ENCODE assay signal across 8 cellular contexts in the genomic region with DNA sequence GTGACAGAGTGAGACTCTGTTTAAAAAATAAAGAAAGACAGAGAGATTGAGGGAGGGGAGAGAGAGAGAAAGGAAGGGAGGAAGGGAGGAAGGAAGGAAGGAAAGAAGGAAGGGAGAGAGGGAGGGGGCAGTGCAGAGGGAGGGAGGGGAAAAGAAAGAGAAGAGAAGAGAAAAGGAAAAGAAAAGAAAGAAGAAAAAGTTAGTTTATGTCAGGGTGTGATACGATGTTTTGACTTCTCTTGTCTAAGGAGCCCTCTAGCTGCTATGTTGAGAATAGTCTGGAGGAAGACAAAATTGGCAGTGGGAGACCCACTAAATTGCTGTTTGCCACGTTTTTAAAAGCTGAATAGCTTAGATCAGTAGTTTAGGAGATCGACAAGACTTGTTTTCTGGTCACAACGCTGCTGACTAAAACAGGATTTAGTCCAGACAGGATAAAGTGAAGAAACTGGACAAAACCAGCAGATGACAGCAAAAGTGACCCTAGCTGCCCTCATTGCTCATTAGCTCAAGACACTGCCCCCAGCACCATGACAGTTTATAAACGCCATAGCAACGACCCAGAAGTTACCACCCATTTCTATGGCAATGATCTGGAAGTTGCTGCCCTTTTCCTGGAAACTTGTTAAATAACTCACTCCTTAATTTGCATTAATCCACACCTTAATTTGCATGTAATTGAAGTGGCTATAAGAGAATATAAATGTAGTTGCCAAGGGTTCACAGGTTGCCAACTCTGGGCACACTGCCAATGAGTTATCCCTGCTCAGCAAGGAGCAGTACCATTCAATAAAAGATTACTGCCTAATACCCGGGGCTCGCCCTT. TPM values are rescaled to one million over a fixed set of nuclear protein-coding genes. Genes with fewer than 3 reads are reported as not detected.
DNase-seq lines count a peak whose midpoint lies in the region; ATAC-seq, FAIRE-seq and TF ChIP-seq lines count a peak whose summit lies in the region.

No MANE protein-coding gene starts in this region.

- peak overlapping the region; percentile 96 for H2AFZ ChIP-seq in Loucy (ENCODE audit: low read length)
- H2AFZ ChIP-seq in astrocyte (ENCODE audit: low read depth, low read length): no peak overlapping the region

- 29 to 37% methylated on average over 8 of the region's 8 CpGs for WGBS in thyroid gland, 2 donors

- in situ Hi-C loops in Caki2 (cut with HindIII; ENCODE audit: low pct_unique_long_range_greater_than_20kb, low sequenced_read_pairs): loop anchor here (25.0 kb wide), 1 partner anchor 112 kb away; a partner anchor contains a TSS

- H3K4me3 ChIP-seq in Loucy (ENCODE audit: low read length, poor library complexity, severe bottlenecking): peak overlapping the region; percentile 9
- H3K4me3 ChIP-seq in astrocyte (ENCODE audit: insufficient read depth, low read depth, low read length): no peak overlapping the region
- H3K4me3 ChIP-seq in thyroid gland (replicated peaks in 1 of 3): no peak overlapping the region

- no peaks in the 10 kb centered on the region for H3F3A ChIP-seq in Loucy (ENCODE audit: low read depth)

- ATAC-seq in GM21367 (IDR thresholded peaks at IDR 0.05; ENCODE audit: unreplicated experiment): no peak

- H3K9ac ChIP-seq in Loucy (ENCODE audit: low read depth, low read length, poor library complexity, severe bottlenecking) (peak overlapping the region; percentile 2), astrocyte (ENCODE audit: low read length) (no peak overlapping the region)

- no peaks in the 10 kb centered on the region for H3K9me2 ChIP-seq in Loucy (replicated peaks; ENCODE audit: low read depth, low read length)

- H3K36me3 ChIP-seq in Loucy (ENCODE audit: insufficient read depth, low read length) (no peaks in the 10 kb centered on the region), astrocyte (ENCODE audit: insufficient read depth, low read length) (no peaks in the 10 kb centered on the region), thyroid gland (no peaks in the 10 kb centered on the region)

- no peak for FAIRE-seq in astrocyte (lab: Jason Lieb, UNC)

- H3K27me3 ChIP-seq in Loucy (ENCODE audit: insufficient read depth, low read length, poor library complexity, severe bottlenecking) (no peaks in the 10 kb centered on the region), astrocyte (ENCODE audit: insufficient read depth, low read length) (no peaks in the 10 kb centered on the region), thyroid gland (no peaks in the 10 kb centered on the region)

- H3K27ac ChIP-seq in astrocyte (ENCODE audit: low read depth, low read length): no peak overlapping the region
- no peak overlapping the region for H3K27ac ChIP-seq in thyroid gland

- no peaks in the 10 kb centered on the region for H3K36me3 Mint-ChIP-seq in astrocyte (ENCODE audit: low read depth, unreplicated experiment)

- intact Hi-C loops in thyroid gland (cut with DNase I): no loop called here

- H4K20me1 ChIP-seq in Loucy (ENCODE audit: insufficient read depth, low read length, poor library complexity, severe bottlenecking) (no peaks in the 10 kb centered on the region), astrocyte (ENCODE audit: insufficient read depth, low read length) (no peaks in the 10 kb centered on the region)

- DNase-seq in Caki2 (ENCODE audit: low read depth) (peak; percentile 66), astrocyte (ENCODE audit: low read depth) (no peak), midbrain (lab: John Stamatoyannopoulos, UW) (peak; percentile 22), thyroid gland (no peak), AG20443 (ENCODE audit: low spot score) (no peak), activated gamma-delta T cell treated with Interleukin-2 at 50 U/mL for 16 hours (no peak)

- H3K4me1 ChIP-seq in Loucy (ENCODE audit: insufficient read depth, low read length, poor library complexity, severe bottlenecking) (no peaks in the 10 kb centered on the region), astrocyte (ENCODE audit: insufficient read depth, low read length) (peaks cover 4% of the 10 kb centered on the region), thyroid gland (no peaks in the 10 kb centered on the region)

- H3K4me2 ChIP-seq in Loucy (ENCODE audit: low read depth, low read length, poor library complexity, severe bottlenecking) (peak overlapping the region; percentile 53), astrocyte (ENCODE audit: low read length) (peak overlapping the region; percentile 6)

- H3K27ac Mint-ChIP-seq in astrocyte (ENCODE audit: unreplicated experiment): no peak overlapping the region

- H3K9me3 ChIP-seq in Loucy (ENCODE audit: insufficient read depth, low read depth, low read length) (no peaks in the 10 kb centered on the region), astrocyte (ENCODE audit: insufficient read depth, low read depth, low read length) (no peaks in the 10 kb centered on the region), thyroid gland (no peaks in the 10 kb centered on the region)

- no peak overlapping the region for H3K4me3 Mint-ChIP-seq in astrocyte (ENCODE audit: unreplicated experiment)

- no peak for TF ChIP-seq POLR2A in thyroid gland (IDR thresholded peaks at IDR 0.05)

- H3K9me3 Mint-ChIP-seq in astrocyte (ENCODE audit: unreplicated experiment): no peaks in the 10 kb centered on the region

- H3K79me2 ChIP-seq in Loucy (ENCODE audit: insufficient read depth, low read length): no peaks in the 10 kb centered on the region
- no peaks in the 10 kb centered on the region for H3K79me2 ChIP-seq in astrocyte (ENCODE audit: insufficient read depth, low read length)

- no peaks in the 10 kb centered on the region for H3K4me1 Mint-ChIP-seq in astrocyte (ENCODE audit: low read depth, unreplicated experiment)

- TF ChIP-seq CTCF in Loucy (conservative IDR thresholded peaks at IDR 0.05; ENCODE audit: low read length) (peak; percentile 68), astrocyte (IDR thresholded peaks at IDR 0.05; ENCODE audit: insufficient read depth, low read depth, low read length) (peak; percentile 39), thyroid gland (IDR thresholded peaks at IDR 0.05) (peak in 1 of 6 experiments; percentile 35)

- H3K27me3 Mint-ChIP-seq in astrocyte (ENCODE audit: low read depth, unreplicated experiment): peaks cover 6% of the 10 kb centered on the region

RNA-seq across cellular contexts. Expression of a gene that starts 11.1 kb away (rescaled TPM):
- total RNA-seq in Caki2 (2014; rRNA removed; shearing (Covaris generic); ENCODE audit: low replicate concordance): not detected in 2 replicates
- total RNA-seq in astrocyte: not detected in 2 replicates
- under 1 TPM in 1 of 4 donors, not detected in 3; 0.81 TPM for total RNA-seq in thyroid gland

RNA-seq across cellular contexts. Expression of a gene that starts 39.6 kb away (rescaled TPM):
- 0.78 and 2.6 TPM in 2 replicates for total RNA-seq in Caki2 (2014; rRNA removed; shearing (Covaris generic); ENCODE audit: low replicate concordance)
- total RNA-seq in astrocyte (0.22 and 0.54 TPM in 2 replicates), thyroid gland (under 1 TPM in 1 of 4 donors, not detected in 3; 0.78 TPM)

Comparison
In these comparisons a context has a peak if more than half of its experiments do, and no peak if none do; other contexts are left out.
1. DNase-seq: peak in Caki2 (single experiment) and midbrain (single experiment); none in astrocyte (single experiment), thyroid gland (0 of 2), AG20443 (single experiment) and activated gamma-delta T cell treated with Interleukin-2 at 50 U/mL for 16 hours (single experiment).